1 cellular context compared by ENCODE assay signal in genomic region chr3:179276001-179276400, GRCh38.
TF ChIP-seq lines count a peak whose summit lies in the region.

No MANE protein-coding gene starts in this region.

TF ChIP-seq in K562, 482 proteins besides CTCF, POLR2A, EP300 and RAD21:
- no peak for TF ChIP-seq ZBTB43 (CRISPR knock-in tag; IDR thresholded peaks at IDR 0.05)
- TF ChIP-seq FOXP1 (CRISPR knock-in tag; IDR thresholded peaks at IDR 0.05): no peak
- no peak for TF ChIP-seq NR2C1 (IDR thresholded peaks at IDR 0.05)
- TF ChIP-seq NR2C1 (tag; IDR thresholded peaks at IDR 0.05): no peak
- peak; percentile 21; the same call in 1 of the 2 replicates for TF ChIP-seq RAD51 (IDR thresholded peaks at IDR 0.05; ENCODE audit: borderline replicate concordance, low read depth)
- TF ChIP-seq SRSF1 (IDR thresholded peaks at IDR 0.05; ENCODE audit: low read depth, low read length): no peak
- TF ChIP-seq ZNF766 (CRISPR knock-in tag; conservative IDR thresholded peaks at IDR 0.05): no peak
- no peak for TF ChIP-seq GATAD2B (IDR thresholded peaks at IDR 0.05; ENCODE audit: borderline replicate concordance)
- no peak for TF ChIP-seq TCF3 (CRISPR knock-in tag; IDR thresholded peaks at IDR 0.05)
- TF ChIP-seq MECOM (CRISPR knock-in tag; IDR thresholded peaks at IDR 0.05): no peak
- no peak for TF ChIP-seq HNRNPLL (IDR thresholded peaks at IDR 0.05; ENCODE audit: low read depth, low read length, poor library complexity, severe bottlenecking)
- no peak for TF ChIP-seq CBX2 (IDR thresholded peaks at IDR 0.05; ENCODE audit: insufficient read depth, low read length, poor library complexity, severe bottlenecking)
- TF ChIP-seq FOXA1 (IDR thresholded peaks at IDR 0.05; ENCODE audit: borderline replicate concordance): no peak
- no peak for TF ChIP-seq ZNF764 (CRISPR knock-in tag; IDR thresholded peaks at IDR 0.05; ENCODE audit: low read depth)
- no peak for TF ChIP-seq HDAC1 (IDR thresholded peaks at IDR 0.05)
- TF ChIP-seq MBD1 (CRISPR knock-in tag; IDR thresholded peaks at IDR 0.05): no peak
- 0 out of 2 replicates have a peak, but pooled peaks have one; percentile 14 for TF ChIP-seq CBFA2T2 (conservative IDR thresholded peaks at IDR 0.05)
- peak; percentile 43; the same call in 1 of the 2 replicates for TF ChIP-seq CBFA2T3 (IDR thresholded peaks at IDR 0.05)
- TF ChIP-seq VEZF1 (CRISPR knock-in tag; IDR thresholded peaks at IDR 0.05): no peak
- TF ChIP-seq NCOA6 (IDR thresholded peaks at IDR 0.05): no peak
- TF ChIP-seq RCOR1 (IDR thresholded peaks at IDR 0.05; ENCODE audit: borderline replicate concordance in 1 of 2, low read depth in 2 of 2, low read length in 2 of 2): 0 out of 4 replicates have a peak, but pooled peaks of 1 of the 2 experiments have one; percentile 19
- no peak for TF ChIP-seq RBM17 (IDR thresholded peaks at IDR 0.05; ENCODE audit: borderline replicate concordance, low read depth, low read length)
- TF ChIP-seq USF2 (CRISPR knock-in tag; IDR thresholded peaks at IDR 0.05): 0 out of 2 replicates have a peak, but pooled peaks have one; percentile 19
